9 cellular contexts compared by ENCODE assay signal in the genomic region with DNA sequence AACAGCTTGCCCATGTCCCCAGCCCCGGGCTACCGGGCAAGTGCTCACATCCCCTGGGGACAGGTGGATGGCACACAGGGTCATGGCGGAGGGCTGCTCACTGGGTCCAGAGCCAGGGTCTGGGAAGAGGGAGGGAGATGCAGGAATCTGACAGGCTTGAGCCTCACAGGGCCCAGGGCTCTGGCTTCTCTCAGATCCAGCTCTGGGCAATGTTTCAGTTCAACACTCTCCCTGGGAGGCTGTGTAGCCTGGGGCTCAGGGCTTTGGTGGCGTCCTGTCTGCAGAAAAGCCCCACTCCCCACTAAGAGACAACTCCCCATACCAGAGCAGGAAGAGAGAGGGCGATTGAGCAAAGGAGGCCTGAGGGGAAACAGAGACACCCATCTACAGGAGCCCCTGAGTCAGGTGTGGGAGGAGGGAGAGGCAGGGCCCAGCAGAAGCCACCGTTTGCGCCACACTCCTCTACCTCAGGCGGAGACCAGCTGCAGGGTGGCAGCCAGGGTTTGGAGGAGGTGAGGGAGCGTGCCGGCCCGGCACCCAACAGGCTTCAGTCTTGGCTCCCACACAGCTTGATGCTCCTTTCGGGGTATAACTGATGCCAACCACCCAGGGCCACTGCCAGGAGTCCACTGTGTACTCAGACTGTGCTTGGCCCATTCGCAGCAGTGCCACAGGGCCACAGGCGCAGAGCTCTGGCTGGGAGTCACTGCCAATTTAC. TPM values are rescaled to one million over a fixed set of nuclear protein-coding genes. Genes with fewer than 3 reads are reported as not detected.
DNase-seq lines count a peak whose midpoint lies in the region; TF ChIP-seq lines count a peak whose summit lies in the region.
"Had no signal": no experiment of that assay in that cellular context is flagged by ENCODE, and none has a peak within 500 bp of the region (broad histone marks: within the 10 kb centered on the region; RNA-seq: fewer than 3 reads in every experiment).

No MANE protein-coding gene starts in this region.

- peak overlapping the region; percentile 45 to 93 (median 86); a peak in 20 of 22 replicates for H3K27ac ChIP-seq in BLaER1 treated with 17β-estradiol and CSF1 and Interleukin-3, amounts not matched to agents 10 nM and 100 nM
- H3K27ac ChIP-seq in mucosa of rectum (ENCODE audit: low read depth in 2 of 2, low read length in 2 of 2) (peak overlapping the region; percentile 50 to 95), Karpas-422 (ENCODE audit: low read length) (no peak overlapping the region)
- H3K27ac ChIP-seq: ascending aorta had no signal

- H3K27ac Mint-ChIP-seq in activated naive CD8-positive, alpha-beta T cell treated with anti-CD3 and anti-CD28 coated beads for 36 hours: peak overlapping the region; percentile 47

- H3K79me2 ChIP-seq in Karpas-422 (ENCODE audit: low read length): no peaks in the 10 kb centered on the region

- TF ChIP-seq CTCF in LNCaP clone FGC (IDR thresholded peaks at IDR 0.05; ENCODE audit: control insufficient read depth, extremely low read depth, insufficient read depth): no peak

- H3K36me3 Mint-ChIP-seq in activated naive CD8-positive, alpha-beta T cell treated with anti-CD3 and anti-CD28 coated beads for 36 hours: peaks cover 7% of the 10 kb centered on the region

- no peak overlapping the region for H2AFZ ChIP-seq in Karpas-422 (ENCODE audit: low read length)

- H3K4me1 ChIP-seq in BLaER1 treated with 17β-estradiol and CSF1 and Interleukin-3, amounts not matched to agents 10 nM and 100 nM: peaks cover 84 to 100% (median 100%) of the 10 kb centered on the region in 10 experiments
- peaks cover 45 to 51% of the 10 kb centered on the region in 2 donors for H3K4me1 ChIP-seq in mucosa of rectum (ENCODE audit: control insufficient read depth in 2 of 2, insufficient read depth in 2 of 2, low read length in 2 of 2)
- H3K4me1 ChIP-seq in Karpas-422 (ENCODE audit: low read length): peaks cover 22% of the 10 kb centered on the region

- peak overlapping the region; percentile 72 to 96 (median 89) for H3K4me2 ChIP-seq in BLaER1 treated with 17β-estradiol and CSF1 and Interleukin-3, amounts not matched to agents 10 nM and 100 nM
- H3K4me2 ChIP-seq in Karpas-422 (ENCODE audit: low read depth, low read length, poor library complexity, severe bottlenecking): no peak overlapping the region

- no peak overlapping the region for H3K4me3 Mint-ChIP-seq in activated naive CD8-positive, alpha-beta T cell treated with anti-CD3 and anti-CD28 coated beads for 36 hours

- peak overlapping the region; percentile 42 to 82 (median 68); a peak in 20 of 22 replicates for H3K9ac ChIP-seq in BLaER1 treated with 17β-estradiol and CSF1 and Interleukin-3, amounts not matched to agents 10 nM and 100 nM
- peak overlapping the region in 1 of 2 donors; percentile 27 for H3K9ac ChIP-seq in mucosa of rectum (ENCODE audit: low read depth in 1 of 2, low read length in 2 of 2)
- H3K9ac ChIP-seq in Karpas-422 (ENCODE audit: low read length): no peak overlapping the region

- H3K36me3 ChIP-seq in BLaER1 treated with 17β-estradiol and CSF1 and Interleukin-3, amounts not matched to agents 10 nM and 100 nM: peaks cover 0 to 6% (median 0%) of the 10 kb centered on the region in 11 experiments; a peak in 1 of 22 replicates
- H3K36me3 ChIP-seq in mucosa of rectum (ENCODE audit: control insufficient read depth in 2 of 2, insufficient read depth in 2 of 2, low read length in 2 of 2) (peaks cover 0 to 2% of the 10 kb centered on the region in 2 donors), Karpas-422 (ENCODE audit: insufficient read depth, low read length) (no peaks in the 10 kb centered on the region)
- H3K36me3 ChIP-seq: ascending aorta had no signal

- no peaks in the 10 kb centered on the region for H3K27me3 ChIP-seq in BLaER1 treated with 17β-estradiol and CSF1 and Interleukin-3, amounts not matched to agents 10 nM and 100 nM
- H3K27me3 ChIP-seq in mucosa of rectum (ENCODE audit: control insufficient read depth in 2 of 2, insufficient read depth in 2 of 2, low read length in 2 of 2): no peaks in the 10 kb centered on the region
- H3K27me3 ChIP-seq in Karpas-422 (ENCODE audit: low read length): no peaks in the 10 kb centered on the region
- H3K27me3 ChIP-seq: ascending aorta had no signal

- TF ChIP-seq POLR2A in erythroblast (IDR thresholded peaks at IDR 0.05; ENCODE audit: low read length): no peak

- H3K9me3 Mint-ChIP-seq in activated naive CD8-positive, alpha-beta T cell treated with anti-CD3 and anti-CD28 coated beads for 36 hours: no peaks in the 10 kb centered on the region

- no peaks in the 10 kb centered on the region for H3K9me2 ChIP-seq in Karpas-422 (replicated peaks; ENCODE audit: insufficient read depth, low read length)

- H3K4me3 ChIP-seq in BLaER1 treated with 17β-estradiol and CSF1 and Interleukin-3, amounts not matched to agents 10 nM and 100 nM: peak overlapping the region in 4 of 10 experiments; percentile 1 to 29 (median 14); a peak in 4 of 20 replicates
- H3K4me3 ChIP-seq in LNCaP clone FGC (ENCODE audit: low read depth, low read length) (no peak overlapping the region), mucosa of rectum (ENCODE audit: low read length in 2 of 2) (peak overlapping the region in 1 of 2 donors; percentile 1), Karpas-422 (ENCODE audit: low read length) (no peak overlapping the region)
- H3K4me3 ChIP-seq: ascending aorta had no signal

- H4K20me1 ChIP-seq in BLaER1 treated with 17β-estradiol and CSF1 and Interleukin-3, amounts not matched to agents 10 nM and 100 nM: no peaks in the 10 kb centered on the region
- peaks cover 10% of the 10 kb centered on the region; the same call in 1 of the 2 replicates for H4K20me1 ChIP-seq in Karpas-422 (ENCODE audit: insufficient read depth, low read depth, low read length)

- DNase-seq in LNCaP clone FGC (ENCODE audit: low read depth) (peak; percentile 69), SKM-1 treated with dmso at 0.1 percent for 144 hours (lab: John Stamatoyannopoulos, UW; ENCODE audit: unreplicated experiment) (no peak), Karpas-422 (no peak), erythroblast (lab: John Stamatoyannopoulos, UW) (no peak), cortex of kidney (lab: John Stamatoyannopoulos, UW) (no peak)
- no peak for DNase-seq in activated naive CD8-positive, alpha-beta T cell treated with anti-CD3 and anti-CD28 coated beads for 36 hours

- H3K9me3 ChIP-seq in BLaER1 treated with 17β-estradiol and CSF1 and Interleukin-3, amounts not matched to agents 10 nM and 100 nM (replicated peaks in 1 of 11): no peaks in the 10 kb centered on the region
- H3K9me3 ChIP-seq in mucosa of rectum (ENCODE audit: control insufficient read depth in 2 of 2, low read length in 2 of 2): no peaks in the 10 kb centered on the region
- no peaks in the 10 kb centered on the region for H3K9me3 ChIP-seq in Karpas-422 (ENCODE audit: low read length)
- H3K9me3 ChIP-seq: ascending aorta had no signal

- no peaks in the 10 kb centered on the region for H3K27me3 Mint-ChIP-seq in activated naive CD8-positive, alpha-beta T cell treated with anti-CD3 and anti-CD28 coated beads for 36 hours

- peaks cover 65% of the 10 kb centered on the region for H3K4me1 Mint-ChIP-seq in activated naive CD8-positive, alpha-beta T cell treated with anti-CD3 and anti-CD28 coated beads for 36 hours

RNA-seq across cellular contexts. Expression of a gene that starts 16.8 kb away (rescaled TPM):
- total RNA-seq in activated naive CD8-positive, alpha-beta T cell treated with anti-CD3 and anti-CD28 coated beads for 36 hours: 100 to 1,000 TPM; 161 to 169 TPM
- 232 and 427 TPM in 2 replicates for total RNA-seq in Karpas-422 (2014; rRNA removed; shearing (Covaris generic); ENCODE audit: low replicate concordance)

RNA-seq across cellular contexts. Expression of a gene that starts 52.9 kb away (rescaled TPM):
- 1 to 10 TPM; 5.1 to 5.4 TPM for total RNA-seq in activated naive CD8-positive, alpha-beta T cell treated with anti-CD3 and anti-CD28 coated beads for 36 hours
- total RNA-seq in Karpas-422 (2014; rRNA removed; shearing (Covaris generic); ENCODE audit: low replicate concordance): 3.0 and 5.4 TPM in 2 replicates
